Comparison of ENCODE assay signal across 29 cellular contexts in genomic region chr16:12381662-12382061, GRCh38.
"Had no signal": no experiment of that assay in that cellular context is flagged by ENCODE, and none has a peak within 500 bp of the region (broad histone marks: within the 10 kb centered on the region; RNA-seq: fewer than 3 reads in every experiment).

No MANE protein-coding gene starts in this region.

- H3K36me3 ChIP-seq: colonic mucosa, esophagus muscularis mucosa, gastrocnemius medialis, gastroesophageal sphincter, heart left ventricle, heart right ventricle had no signal

- H3K4me1 ChIP-seq: colonic mucosa, foreskin keratinocyte had no signal

- H3K27ac Mint-ChIP-seq: dendritic cell treated with granulocyte-macrophage colony-stimulating factor and Interleukin-4, amounts not matched to agents 40 ng/mL and 50 ng/mL, for 4 days; effector memory CD8-positive, alpha-beta T cell; endodermal cell had no signal

- H3K4me3 ChIP-seq: colonic mucosa, coronary artery, dorsolateral prefrontal cortex, esophagus muscularis mucosa, esophagus squamous epithelium, gastrocnemius medialis, gastroesophageal sphincter, heart left ventricle, heart right ventricle had no signal

- H3K27ac ChIP-seq: colonic mucosa, coronary artery, dorsolateral prefrontal cortex, epithelial cell of prostate, esophagus muscularis mucosa, esophagus squamous epithelium, foreskin keratinocyte, gastrocnemius medialis, gastroesophageal sphincter, heart left ventricle, heart right ventricle had no signal

- FAIRE-seq: colon, endometrium, endothelial cell of umbilical vein, frontal cortex had no signal

- ATAC-seq: effector memory CD8-positive, alpha-beta T cell; esophagus mucosa; foreskin keratinocyte; gastrocnemius medialis; gastroesophageal sphincter; heart left ventricle; heart right ventricle had no signal

- DNase-seq: colonic mucosa; cortex of kidney; dermis blood vessel endothelial cell; dorsolateral prefrontal cortex; effector CD4-positive, alpha-beta T cell; effector CD8-positive, alpha-beta T cell; effector memory CD4-positive, alpha-beta T cell; effector memory CD8-positive, alpha-beta T cell; endodermal cell; erythroblast; esophagus squamous epithelium; foreskin fibroblast; foreskin keratinocyte; foreskin melanocyte; gastrocnemius medialis; glutamatergic neuron; head of caudate nucleus; heart left ventricle; heart right ventricle had no signal

- H3K27me3 ChIP-seq: colonic mucosa, dorsolateral prefrontal cortex, esophagus muscularis mucosa, esophagus squamous epithelium, foreskin keratinocyte, gastrocnemius medialis, gastroesophageal sphincter, heart left ventricle, heart right ventricle had no signal

- H3K9me3 Mint-ChIP-seq: dendritic cell treated with granulocyte-macrophage colony-stimulating factor and Interleukin-4, amounts not matched to agents 40 ng/mL and 50 ng/mL, for 4 days; endodermal cell had no signal

- H3K27me3 Mint-ChIP-seq: dendritic cell treated with granulocyte-macrophage colony-stimulating factor and Interleukin-4, amounts not matched to agents 40 ng/mL and 50 ng/mL, for 4 days; effector memory CD8-positive, alpha-beta T cell had no signal

- H3K4me3 Mint-ChIP-seq: dendritic cell treated with granulocyte-macrophage colony-stimulating factor and Interleukin-4, amounts not matched to agents 40 ng/mL and 50 ng/mL, for 4 days; effector memory CD8-positive, alpha-beta T cell; endodermal cell had no signal

- H3K9me3 ChIP-seq: colonic mucosa, esophagus muscularis mucosa, esophagus squamous epithelium, gastrocnemius medialis, gastroesophageal sphincter, heart left ventricle, heart right ventricle had no signal
